Comparison of ENCODE assay signal across 23 cellular contexts in genomic region chr5:51466214-51466613, GRCh38.
"Had no signal": no experiment of that assay in that cellular context is flagged by ENCODE, and none has a peak within 500 bp of the region (broad histone marks: within the 10 kb centered on the region; RNA-seq: fewer than 3 reads in every experiment).

No MANE protein-coding gene starts in this region.

- DNase-seq: effector memory CD8-positive, alpha-beta T cell; esophagus squamous epithelium; foreskin fibroblast; glutamatergic neuron; immature natural killer cell; left cardiac atrium; left ventricle myocardium inferior; lower lobe of right lung; naive thymus-derived CD4-positive, alpha-beta T cell; nephron progenitor cell; right lobe of liver; spleen; stimulated activated CD4-positive, alpha-beta T cell treated with anti-CD3 and anti-CD28 coated beads, Interleukin-15, amount 100 ng/mL, for 24 hours; stimulated activated CD4-positive, alpha-beta T cell treated with anti-CD3 and anti-CD28 coated beads, Interleukin-1b, Interleukin-23, amount 100 ng/mL, for 48 hours; stimulated activated CD4-positive, alpha-beta T cell treated with anti-CD3 and anti-CD28 coated beads, Interleukin-4, amount 100 ng/mL, for 24 hours; tibial artery; upper lobe of left lung; uterus had no signal

- H3K36me3 Mint-ChIP-seq: immature natural killer cell; memory B cell; naive thymus-derived CD4-positive, alpha-beta T cell; stimulated activated memory B cell treated with anti-CD40 and anti-IgM and Interleukin-4, amounts not matched to agents 10 μg/mL and 1 μg/mL and 100 μg/mL, for 72 hours had no signal

- H3K27me3 Mint-ChIP-seq: dendritic cell treated with granulocyte-macrophage colony-stimulating factor and Interleukin-4, amounts not matched to agents 40 ng/mL and 50 ng/mL, for 4 days; effector memory CD8-positive, alpha-beta T cell; memory B cell; naive thymus-derived CD4-positive, alpha-beta T cell; stimulated activated memory B cell treated with anti-CD40 and anti-IgM and Interleukin-4, amounts not matched to agents 10 μg/mL and 1 μg/mL and 100 μg/mL, for 72 hours; stimulated activated naive CD8-positive, alpha-beta T cell treated with anti-CD3 and anti-CD28 coated beads, Interleukin-15, Interleukin-2, amounts not matched to agents 100 ng/mL and 50 ng/mL, for 24 hours had no signal

- H3K27ac Mint-ChIP-seq: dendritic cell treated with granulocyte-macrophage colony-stimulating factor and Interleukin-4, amounts not matched to agents 40 ng/mL and 50 ng/mL, for 4 days; effector memory CD8-positive, alpha-beta T cell; immature natural killer cell; memory B cell; naive thymus-derived CD4-positive, alpha-beta T cell; nephron progenitor cell; stimulated activated memory B cell treated with anti-CD40 and anti-IgM and Interleukin-4, amounts not matched to agents 10 μg/mL and 1 μg/mL and 100 μg/mL, for 72 hours; stimulated activated naive CD8-positive, alpha-beta T cell treated with anti-CD3 and anti-CD28 coated beads, Interleukin-15, Interleukin-2, amounts not matched to agents 100 ng/mL and 50 ng/mL, for 24 hours had no signal

- H3K4me3 Mint-ChIP-seq: dendritic cell treated with granulocyte-macrophage colony-stimulating factor and Interleukin-4, amounts not matched to agents 40 ng/mL and 50 ng/mL, for 4 days; effector memory CD8-positive, alpha-beta T cell; immature natural killer cell; memory B cell; naive thymus-derived CD4-positive, alpha-beta T cell; nephron progenitor cell; stimulated activated memory B cell treated with anti-CD40 and anti-IgM and Interleukin-4, amounts not matched to agents 10 μg/mL and 1 μg/mL and 100 μg/mL, for 72 hours; stimulated activated naive CD8-positive, alpha-beta T cell treated with anti-CD3 and anti-CD28 coated beads, Interleukin-15, Interleukin-2, amounts not matched to agents 100 ng/mL and 50 ng/mL, for 24 hours had no signal

- ATAC-seq: effector memory CD8-positive, alpha-beta T cell; gastroesophageal sphincter; left cardiac atrium; lower lobe of right lung; naive thymus-derived CD4-positive, alpha-beta T cell; right lobe of liver; stimulated activated memory B cell treated with anti-CD40 and anti-IgM and Interleukin-4, amounts not matched to agents 10 μg/mL and 1 μg/mL and 100 μg/mL, for 72 hours had no signal

- H3K4me1 Mint-ChIP-seq: immature natural killer cell; memory B cell; naive thymus-derived CD4-positive, alpha-beta T cell; stimulated activated memory B cell treated with anti-CD40 and anti-IgM and Interleukin-4, amounts not matched to agents 10 μg/mL and 1 μg/mL and 100 μg/mL, for 72 hours had no signal

- H3K9me3 Mint-ChIP-seq: dendritic cell treated with granulocyte-macrophage colony-stimulating factor and Interleukin-4, amounts not matched to agents 40 ng/mL and 50 ng/mL, for 4 days; nephron progenitor cell; stimulated activated naive CD8-positive, alpha-beta T cell treated with anti-CD3 and anti-CD28 coated beads, Interleukin-15, Interleukin-2, amounts not matched to agents 100 ng/mL and 50 ng/mL, for 24 hours had no signal
